Comparison of ENCODE assay signal across 2 cellular contexts in the genomic region with DNA sequence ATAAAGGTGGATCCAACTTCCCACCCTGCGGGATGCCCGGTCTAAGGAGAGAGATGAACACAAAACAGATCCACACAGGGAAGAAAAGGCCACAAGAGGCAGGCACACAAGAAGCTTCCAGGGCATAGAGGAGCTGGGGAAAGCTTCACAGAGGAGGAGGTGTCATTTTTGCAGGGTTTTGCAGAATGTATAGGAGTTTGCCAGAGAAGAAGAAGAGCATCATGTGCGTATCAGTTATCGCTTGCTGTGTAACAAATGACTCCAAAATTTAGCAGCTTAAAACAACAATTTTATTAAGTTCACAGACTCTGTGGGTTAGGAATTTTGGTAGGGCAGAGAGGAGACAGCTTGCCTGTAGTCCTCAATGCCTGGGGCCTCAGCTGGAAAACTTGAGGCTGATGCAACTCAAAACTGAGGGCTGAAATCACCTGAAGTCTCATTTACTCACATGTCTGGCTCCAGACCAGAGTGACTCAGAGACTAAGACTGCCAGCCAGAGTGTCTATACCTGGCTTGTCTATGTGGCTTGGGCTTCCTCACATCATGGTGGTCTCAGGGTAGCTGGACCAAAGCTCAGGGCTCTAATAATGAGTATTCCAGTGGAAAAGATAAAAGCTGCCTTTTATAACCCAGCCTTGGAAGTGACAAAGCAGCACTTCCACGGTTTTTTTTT.
TF ChIP-seq lines count a peak whose summit lies in the region.

No MANE protein-coding gene starts in this region.

TF ChIP-seq in HepG2, 621 proteins besides CTCF, POLR2A, EP300 and RAD21 (continued from another document):
- TF ChIP-seq, protein P1, sequence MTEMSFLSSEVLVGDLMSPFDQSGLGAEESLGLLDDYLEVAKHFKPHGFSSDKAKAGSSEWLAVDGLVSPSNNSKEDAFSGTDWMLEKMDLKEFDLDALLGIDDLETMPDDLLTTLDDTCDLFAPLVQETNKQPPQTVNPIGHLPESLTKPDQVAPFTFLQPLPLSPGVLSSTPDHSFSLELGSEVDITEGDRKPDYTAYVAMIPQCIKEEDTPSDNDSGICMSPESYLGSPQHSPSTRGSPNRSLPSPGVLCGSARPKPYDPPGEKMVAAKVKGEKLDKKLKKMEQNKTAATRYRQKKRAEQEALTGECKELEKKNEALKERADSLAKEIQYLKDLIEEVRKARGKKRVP (CRISPR knock-in tag; IDR thresholded peaks at IDR 0.05) = 0 out of 4 replicates have a peak, but pooled peaks of 1 of the 2 experiments have one; percentile 36

TF ChIP-seq in WTC11, 78 proteins besides CTCF, POLR2A, EP300 and RAD21 (continued from another document):
- TF ChIP-seq GABPB1 (CRISPR knock-in tag; IDR thresholded peaks at IDR 0.05) (0 out of 2 replicates have a peak, but pooled peaks have one; percentile 30), JUN (CRISPR knock-in tag; IDR thresholded peaks at IDR 0.05) (no peak), NFYB (CRISPR knock-in tag; conservative IDR thresholded peaks at IDR 0.05; ENCODE audit: low read depth) (no peak), ZNF138 (CRISPR knock-in tag; conservative IDR thresholded peaks at IDR 0.05) (no peak)
- TF ChIP-seq, protein P2, sequence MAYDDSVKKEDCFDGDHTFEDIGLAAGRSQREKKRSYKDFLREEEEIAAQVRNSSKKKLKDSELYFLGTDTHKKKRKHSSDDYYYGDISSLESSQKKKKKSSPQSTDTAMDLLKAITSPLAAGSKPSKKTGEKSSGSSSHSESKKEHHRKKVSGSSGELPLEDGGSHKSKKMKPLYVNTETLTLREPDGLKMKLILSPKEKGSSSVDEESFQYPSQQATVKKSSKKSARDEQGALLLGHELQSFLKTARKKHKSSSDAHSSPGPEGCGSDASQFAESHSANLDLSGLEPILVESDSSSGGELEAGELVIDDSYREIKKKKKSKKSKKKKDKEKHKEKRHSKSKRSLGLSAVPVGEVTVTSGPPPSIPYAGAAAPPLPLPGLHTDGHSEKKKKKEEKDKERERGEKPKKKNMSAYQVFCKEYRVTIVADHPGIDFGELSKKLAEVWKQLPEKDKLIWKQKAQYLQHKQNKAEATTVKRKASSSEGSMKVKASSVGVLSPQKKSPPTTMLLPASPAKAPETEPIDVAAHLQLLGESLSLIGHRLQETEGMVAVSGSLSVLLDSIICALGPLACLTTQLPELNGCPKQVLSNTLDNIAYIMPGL (CRISPR knock-in tag; IDR thresholded peaks at IDR 0.05) = no peak
TF ChIP-seq in WTC11: peak in this region for 1.
